8 cellular contexts compared by ENCODE assay signal in genomic region chr6:4316867-4317400, GRCh38.
DNase-seq lines count a peak whose midpoint lies in the region; ATAC-seq and TF ChIP-seq lines count a peak whose summit lies in the region.

No MANE protein-coding gene starts in this region.

- ATAC-seq in GM18873 (IDR thresholded peaks at IDR 0.05; ENCODE audit: low FRiP score, unreplicated experiment) (no peak), GM18907 (IDR thresholded peaks at IDR 0.05; ENCODE audit: unreplicated experiment) (no peak), HG03196 (IDR thresholded peaks at IDR 0.05; ENCODE audit: unreplicated experiment) (no peak)

- H3K36me3 Mint-ChIP-seq in osteocyte (ENCODE audit: unreplicated experiment) (peaks cover 3% of the 10 kb centered on the region), progenitor cell of endocrine pancreas (ENCODE audit: insufficient read depth) (peaks cover 8% of the 10 kb centered on the region)

- H3K27me3 Mint-ChIP-seq in osteocyte (ENCODE audit: unreplicated experiment) (no peaks in the 10 kb centered on the region), progenitor cell of endocrine pancreas (no peaks in the 10 kb centered on the region)

- H3K4me3 Mint-ChIP-seq in osteocyte (ENCODE audit: unreplicated experiment) (no peak overlapping the region), progenitor cell of endocrine pancreas (ENCODE audit: low read depth) (no peak overlapping the region)

- TF ChIP-seq CTCF in osteocyte (IDR thresholded peaks at IDR 0.05) (no peak), progenitor cell of endocrine pancreas (IDR thresholded peaks at IDR 0.05; ENCODE audit: unreplicated experiment) (no peak)

- peaks cover 16% of the 10 kb centered on the region for H3K9me3 Mint-ChIP-seq in osteocyte (ENCODE audit: unreplicated experiment)
- H3K9me3 Mint-ChIP-seq in progenitor cell of endocrine pancreas (ENCODE audit: low read depth): peaks cover 22% of the 10 kb centered on the region

- H3K4me1 Mint-ChIP-seq in osteocyte (ENCODE audit: unreplicated experiment): peaks cover 65% of the 10 kb centered on the region
- peaks cover 24% of the 10 kb centered on the region for H3K4me1 Mint-ChIP-seq in progenitor cell of endocrine pancreas (ENCODE audit: low read depth)

- DNase-seq in ELR (ENCODE audit: low read depth) (peak; percentile 92), OCI-M1 (lab: John Stamatoyannopoulos, UW) (peak; percentile 74), fibroblast of gingiva (ENCODE audit: low read depth) (peak; percentile 54), osteocyte (ENCODE audit: extremely low spot score, unreplicated experiment) (no peak), progenitor cell of endocrine pancreas (ENCODE audit: low spot score, unreplicated experiment) (no peak)

- H3K27ac Mint-ChIP-seq in osteocyte (ENCODE audit: unreplicated experiment) (peak overlapping the region; percentile 91), progenitor cell of endocrine pancreas (no peak overlapping the region)

Comparison
In these comparisons a context has a peak if more than half of its experiments do, and no peak if none do; other contexts are left out.
1. DNase-seq: peak in ELR (single experiment), OCI-M1 (single experiment) and fibroblast of gingiva (single experiment); none in osteocyte (single experiment) and progenitor cell of endocrine pancreas (single experiment).